Comparison of ENCODE assay signal across 8 cellular contexts in genomic region chr14:93430319-93430801, GRCh38. TPM values are rescaled to one million over a fixed set of nuclear protein-coding genes. Genes with fewer than 3 reads are reported as not detected.
DNase-seq lines count a peak whose midpoint lies in the region; ATAC-seq lines count a peak whose summit lies in the region.

No MANE protein-coding gene starts in this region.

- H3K36me3 Mint-ChIP-seq in effector memory CD8-positive, alpha-beta T cell (ENCODE audit: insufficient read depth), result no peaks in the 10 kb centered on the region

- peaks cover 9% of the 10 kb centered on the region for H3K27me3 ChIP-seq in skeletal muscle satellite cell (ENCODE audit: control insufficient read depth, insufficient read depth, low read length)

- H3K27me3 Mint-ChIP-seq in effector memory CD8-positive, alpha-beta T cell, result peaks cover 27 to 45% of the 10 kb centered on the region in 2 donors

- no peak for ATAC-seq in effector memory CD8-positive, alpha-beta T cell (replicated peaks)
- no peak for ATAC-seq in GM18868 (IDR thresholded peaks at IDR 0.05; ENCODE audit: unreplicated experiment)

- H3K36me3 ChIP-seq in skeletal muscle satellite cell (ENCODE audit: insufficient read depth, low read length), result no peaks in the 10 kb centered on the region

- no peak overlapping the region for H3K27ac Mint-ChIP-seq in effector memory CD8-positive, alpha-beta T cell

- DNase-seq in NCI-H1105 (lab: John Stamatoyannopoulos, UW) (peak; percentile 86), RPMI7951 (ENCODE audit: low read depth) (peak; percentile 0), hypothalamus (lab: John Stamatoyannopoulos, UW) (peak in 42 of 51 donors; percentile 7 to 84 (median 53)), HuH-7 (ENCODE audit: low spot score) (no peak)
- no peak for DNase-seq in stimulated activated CD4-positive, alpha-beta T cell treated with anti-CD3 and anti-CD28 coated beads, Interleukin-4, amount 100 ng/mL, for 4 hours
- DNase-seq in effector memory CD8-positive, alpha-beta T cell, result no peak

- H3K4me3 ChIP-seq in skeletal muscle satellite cell (ENCODE audit: low read length), result no peak overlapping the region

- no peaks in the 10 kb centered on the region for H3K4me1 ChIP-seq in skeletal muscle satellite cell (ENCODE audit: control insufficient read depth, insufficient read depth, low read length)

- H3K4me3 Mint-ChIP-seq in effector memory CD8-positive, alpha-beta T cell, result no peak overlapping the region

- no peak overlapping the region for H3K9ac ChIP-seq in skeletal muscle satellite cell (ENCODE audit: low read depth, low read length)

- peak overlapping the region; percentile 64 for H3K4me2 ChIP-seq in skeletal muscle satellite cell (ENCODE audit: low read length)

- peaks cover 6 to 10% of the 10 kb centered on the region in 2 donors for H3K9me3 Mint-ChIP-seq in effector memory CD8-positive, alpha-beta T cell

- H3K4me1 Mint-ChIP-seq in effector memory CD8-positive, alpha-beta T cell (ENCODE audit: low read depth in 2 of 2), result no peaks in the 10 kb centered on the region

- H3K9me3 ChIP-seq in skeletal muscle satellite cell (replicated peaks; ENCODE audit: low read length), result no peaks in the 10 kb centered on the region

RNA-seq across cellular contexts. Expression of gene UNC79, which starts 0.4 kb away (rescaled TPM):
- under 0.01 TPM in 1 of 2 replicates, not detected in the other for total RNA-seq in RPMI7951 (2014; rRNA removed; shearing (Covaris generic))
- under 0.01 TPM in 2 replicates for total RNA-seq in skeletal muscle satellite cell (2012; rRNA removed)

Comparison
In these comparisons a context has a peak if more than half of its experiments do, and no peak if none do; other contexts are left out.
1. DNase-seq: peak in NCI-H1105 (single experiment), RPMI7951 (single experiment) and hypothalamus (42 of 51); none in stimulated activated CD4-positive, alpha-beta T cell treated with anti-CD3 and anti-CD28 coated beads, Interleukin-4, amount 100 ng/mL, for 4 hours (0 of 2), effector memory CD8-positive, alpha-beta T cell (0 of 3) and HuH-7 (single experiment).